In the genomic region with DNA sequence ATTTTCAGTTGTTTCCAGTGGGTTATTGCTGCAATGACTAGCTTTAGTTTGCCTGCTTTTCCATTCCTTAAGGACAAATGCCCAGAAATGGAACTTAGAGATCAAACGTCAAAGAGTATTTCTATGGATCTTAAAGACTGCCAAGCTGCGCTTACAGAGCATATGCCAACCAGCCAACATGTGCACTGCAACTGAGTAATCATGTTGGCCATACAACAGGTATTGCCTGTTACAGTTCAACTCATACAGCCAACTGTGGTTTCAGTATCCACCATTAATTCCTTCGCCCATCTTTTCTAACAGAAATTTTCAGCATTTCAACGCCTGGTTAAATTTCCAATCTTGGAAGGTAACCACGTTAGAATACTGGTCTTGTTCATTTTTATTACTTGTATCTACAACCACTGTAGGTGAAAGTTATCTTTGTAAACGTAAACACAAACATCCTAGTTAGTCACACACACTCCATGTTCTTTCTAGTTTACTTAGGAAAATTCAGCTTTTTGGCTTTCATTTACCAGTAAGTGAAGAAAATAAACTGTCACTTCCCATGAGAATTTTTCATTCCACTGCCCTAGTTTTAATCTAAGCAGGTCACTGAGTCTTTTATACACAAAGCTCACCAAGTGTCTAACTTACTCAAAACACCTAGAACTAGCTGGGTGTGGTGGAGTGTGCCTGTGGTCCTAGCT, we compare ENCODE assay signal across 12 cellular contexts. TPM values are rescaled to one million over a fixed set of nuclear protein-coding genes. Genes with fewer than 3 reads are reported as not detected.
DNase-seq lines count a peak whose midpoint lies in the region; ATAC-seq and TF ChIP-seq lines count a peak whose summit lies in the region.
"Had no signal": no experiment of that assay in that cellular context is flagged by ENCODE, and none has a peak within 500 bp of the region (broad histone marks: within the 10 kb centered on the region; RNA-seq: fewer than 3 reads in every experiment).

No MANE protein-coding gene starts in this region.

- DNase-seq in CD4-positive, alpha-beta memory T cell, result no peak
- DNase-seq in activated naive CD8-positive, alpha-beta T cell treated with anti-CD3 and anti-CD28 coated beads, Interleukin-2, amount 10 ng/mL, durations not matched to agents 7 days and 5 days, result no peak
- no peak for DNase-seq in cardiac septum (ENCODE audit: low spot score)
- DNase-seq in LoVo (ENCODE audit: low spot score), result no peak
- DNase-seq in 8988T, result no peak
- DNase-seq: DMS79, left cardiac atrium, MV-4-11, NCI-H510A treated with DMSO at 0.1 percent for 48 hours had no signal

- POLR2A ChIA-PET in CD4-positive, alpha-beta memory T cell (lab: Charles Lee; ENCODE audit: partially characterized antibody), result interaction anchor here (1.3 kb wide), 1 partner anchor 20 kb away, joined by 4 read pairs; no protein-coding TSS in a partner anchor
- POLR2A ChIA-PET in activated naive CD8-positive, alpha-beta T cell treated with anti-CD3 and anti-CD28 coated beads, Interleukin-2, amount 10 ng/mL, durations not matched to agents 7 days and 5 days (lab: Charles Lee), result no interaction called here

- no peaks in the 10 kb centered on the region for H3K9me3 Mint-ChIP-seq in CD4-positive, alpha-beta memory T cell
- no peaks in the 10 kb centered on the region for H3K9me3 Mint-ChIP-seq in activated naive CD8-positive, alpha-beta T cell treated with anti-CD3 and anti-CD28 coated beads, Interleukin-2, amount 10 ng/mL, durations not matched to agents 7 days and 5 days
- H3K9me3 Mint-ChIP-seq in nephron, result no peaks in the 10 kb centered on the region

- peaks cover 63% of the 10 kb centered on the region for H3K36me3 ChIP-seq in CD4-positive, alpha-beta memory T cell (ENCODE audit: insufficient read depth, low read length)
- H3K36me3 ChIP-seq in HUES64 (ENCODE audit: insufficient read depth, low read length), result peaks cover 83% of the 10 kb centered on the region

- peaks cover 28 to 56% (median 40%) of the 10 kb centered on the region in 4 donors for H3K4me1 Mint-ChIP-seq in CD4-positive, alpha-beta memory T cell
- H3K4me1 Mint-ChIP-seq in activated naive CD8-positive, alpha-beta T cell treated with anti-CD3 and anti-CD28 coated beads, Interleukin-2, amount 10 ng/mL, durations not matched to agents 7 days and 5 days, result peaks cover 48% of the 10 kb centered on the region
- H3K4me1 Mint-ChIP-seq in nephron, result peaks cover 45% of the 10 kb centered on the region

- 97% methylated on average over 6 of the region's 6 CpGs for WGBS in HUES64

- H3K4me3 ChIP-seq in CD4-positive, alpha-beta memory T cell (ENCODE audit: low read length in 2 of 2), result no peak overlapping the region
- peak overlapping the region; percentile 26; the same call in 1 of the 2 replicates for H3K4me3 ChIP-seq in HUES64 (ENCODE audit: low read length)

- no peak for ATAC-seq in activated naive CD8-positive, alpha-beta T cell treated with anti-CD3 and anti-CD28 coated beads, Interleukin-2, amount 10 ng/mL, durations not matched to agents 7 days and 5 days (ENCODE audit: low read depth)
- ATAC-seq in GM18868 (IDR thresholded peaks at IDR 0.05; ENCODE audit: unreplicated experiment), result no peak
- ATAC-seq: left cardiac atrium had no signal

- H3K27me3 ChIP-seq in CD4-positive, alpha-beta memory T cell (ENCODE audit: insufficient read depth, low read length), result no peaks in the 10 kb centered on the region
- no peaks in the 10 kb centered on the region for H3K27me3 ChIP-seq in HUES64 (ENCODE audit: insufficient read depth, low read length)

- H3K27ac ChIP-seq in CD4-positive, alpha-beta memory T cell (ENCODE audit: low read depth, low read length), result peak overlapping the region; percentile 6
- 0 out of 2 replicates have a peak overlapping the region, but pooled peaks have one; percentile 2 for H3K27ac ChIP-seq in HUES64 (ENCODE audit: low read depth, low read length)

- no peaks in the 10 kb centered on the region for H3K27me3 Mint-ChIP-seq in CD4-positive, alpha-beta memory T cell
- no peaks in the 10 kb centered on the region for H3K27me3 Mint-ChIP-seq in activated naive CD8-positive, alpha-beta T cell treated with anti-CD3 and anti-CD28 coated beads, Interleukin-2, amount 10 ng/mL, durations not matched to agents 7 days and 5 days
- no peaks in the 10 kb centered on the region for H3K27me3 Mint-ChIP-seq in nephron (ENCODE audit: low read depth)

- no peaks in the 10 kb centered on the region for H3K9me3 ChIP-seq in CD4-positive, alpha-beta memory T cell (ENCODE audit: control insufficient read depth in 1 of 2, low read length in 2 of 2)
- no peaks in the 10 kb centered on the region for H3K9me3 ChIP-seq in HUES64 (ENCODE audit: insufficient read depth, low read depth, low read length)

- peak overlapping the region in 4 of 7 donors; percentile 25 to 100 (median 62) for H3K27ac Mint-ChIP-seq in CD4-positive, alpha-beta memory T cell
- no peak overlapping the region for H3K27ac Mint-ChIP-seq in activated naive CD8-positive, alpha-beta T cell treated with anti-CD3 and anti-CD28 coated beads, Interleukin-2, amount 10 ng/mL, durations not matched to agents 7 days and 5 days
- H3K27ac Mint-ChIP-seq in nephron, result no peak overlapping the region

- intact Hi-C loops in CD4-positive, alpha-beta memory T cell (cut with micrococcal nuclease), result no loop called here
- intact Hi-C loops in cardiac septum (cut with DNase I), result no loop called here

- peaks cover 58 to 93% of the 10 kb centered on the region in 2 donors for H3K36me3 Mint-ChIP-seq in CD4-positive, alpha-beta memory T cell
- peaks cover 52% of the 10 kb centered on the region for H3K36me3 Mint-ChIP-seq in activated naive CD8-positive, alpha-beta T cell treated with anti-CD3 and anti-CD28 coated beads, Interleukin-2, amount 10 ng/mL, durations not matched to agents 7 days and 5 days
- peaks cover 80% of the 10 kb centered on the region for H3K36me3 Mint-ChIP-seq in nephron (ENCODE audit: low read depth)

- peaks cover 40% of the 10 kb centered on the region for H3K4me1 ChIP-seq in CD4-positive, alpha-beta memory T cell (ENCODE audit: insufficient read depth, low read length)
- peaks cover 37% of the 10 kb centered on the region for H3K4me1 ChIP-seq in HUES64 (ENCODE audit: insufficient read depth, low read length)

- CTCF ChIA-PET in CD4-positive, alpha-beta memory T cell (lab: Charles Lee; ENCODE audit: partially characterized antibody), result interaction anchor here (2.5 kb wide), 1 partner anchor 27 kb away, joined by 8 read pairs; no protein-coding TSS in a partner anchor

- H3K9ac ChIP-seq in HUES64 (ENCODE audit: low read depth, low read length), result peak overlapping the region; percentile 36; the same call in 1 of the 2 replicates

- TF ChIP-seq CTCF in nephron (IDR thresholded peaks at IDR 0.05; ENCODE audit: unreplicated experiment in 3 of 3), result no peak

- H3K4me3 Mint-ChIP-seq in CD4-positive, alpha-beta memory T cell, result peak overlapping the region in 2 of 8 donors; percentile 9 to 27
- peak overlapping the region; percentile 29 for H3K4me3 Mint-ChIP-seq in activated naive CD8-positive, alpha-beta T cell treated with anti-CD3 and anti-CD28 coated beads, Interleukin-2, amount 10 ng/mL, durations not matched to agents 7 days and 5 days
- peak overlapping the region; percentile 15 to 98 (median 98) for H3K4me3 Mint-ChIP-seq in nephron

RNA-seq across cellular contexts. Expression of a gene that starts 3.9 kb away (rescaled TPM):
- total RNA-seq in CD4-positive, alpha-beta memory T cell, result 1,000 to 10,000 TPM; 3,446 to 3,480 TPM
- polyA plus RNA-seq in CD4-positive, alpha-beta memory T cell, result 1,000 to 10,000 TPM; 2,040 to 3,234 TPM
- 2,225 TPM for polyA plus RNA-seq in HUES64 (2013, experiment 1 of 2)
- 2,422 TPM for polyA plus RNA-seq in HUES64 (2013, experiment 2 of 2)
- 1,000 to 10,000 TPM; 2,162 to 2,195 TPM for total RNA-seq in activated naive CD8-positive, alpha-beta T cell treated with anti-CD3 and anti-CD28 coated beads, Interleukin-2, amount 10 ng/mL, durations not matched to agents 7 days and 5 days
- 722 TPM for total RNA-seq in cardiac septum

RNA-seq across cellular contexts. Expression of a gene that starts 41.0 kb away (rescaled TPM):
- 1 to 10 TPM; 1.9 to 2.2 TPM for total RNA-seq in CD4-positive, alpha-beta memory T cell
- 1 to 10 TPM; 2.2 to 2.3 TPM for polyA plus RNA-seq in CD4-positive, alpha-beta memory T cell
- polyA plus RNA-seq in HUES64 (2013, experiment 1 of 2), result 5.2 TPM
- 7.2 TPM for polyA plus RNA-seq in HUES64 (2013, experiment 2 of 2)
- under 1 TPM; 0.79 to 0.97 TPM for total RNA-seq in activated naive CD8-positive, alpha-beta T cell treated with anti-CD3 and anti-CD28 coated beads, Interleukin-2, amount 10 ng/mL, durations not matched to agents 7 days and 5 days
- 62.6 TPM for total RNA-seq in cardiac septum

Comparison
In these comparisons a context has a peak if more than half of its experiments do, and no peak if none do; other contexts are left out.
1. H3K27ac Mint-ChIP-seq: peak in CD4-positive, alpha-beta memory T cell (4 of 7); none in activated naive CD8-positive, alpha-beta T cell treated with anti-CD3 and anti-CD28 coated beads, Interleukin-2, amount 10 ng/mL, durations not matched to agents 7 days and 5 days (single experiment) and nephron (0 of 3).
2. RNA of a gene that starts 41.0 kb away (total RNA-seq): 62.6 TPM in cardiac septum (single experiment); 1.9 to 2.2 TPM in CD4-positive, alpha-beta memory T cell and 0.79 to 0.97 TPM in activated naive CD8-positive, alpha-beta T cell treated with anti-CD3 and anti-CD28 coated beads, Interleukin-2, amount 10 ng/mL, durations not matched to agents 7 days and 5 days; every median in the first group is over 10 times any median in the second.